ENCODE assay signal across 8 cellular contexts in the genomic region with DNA sequence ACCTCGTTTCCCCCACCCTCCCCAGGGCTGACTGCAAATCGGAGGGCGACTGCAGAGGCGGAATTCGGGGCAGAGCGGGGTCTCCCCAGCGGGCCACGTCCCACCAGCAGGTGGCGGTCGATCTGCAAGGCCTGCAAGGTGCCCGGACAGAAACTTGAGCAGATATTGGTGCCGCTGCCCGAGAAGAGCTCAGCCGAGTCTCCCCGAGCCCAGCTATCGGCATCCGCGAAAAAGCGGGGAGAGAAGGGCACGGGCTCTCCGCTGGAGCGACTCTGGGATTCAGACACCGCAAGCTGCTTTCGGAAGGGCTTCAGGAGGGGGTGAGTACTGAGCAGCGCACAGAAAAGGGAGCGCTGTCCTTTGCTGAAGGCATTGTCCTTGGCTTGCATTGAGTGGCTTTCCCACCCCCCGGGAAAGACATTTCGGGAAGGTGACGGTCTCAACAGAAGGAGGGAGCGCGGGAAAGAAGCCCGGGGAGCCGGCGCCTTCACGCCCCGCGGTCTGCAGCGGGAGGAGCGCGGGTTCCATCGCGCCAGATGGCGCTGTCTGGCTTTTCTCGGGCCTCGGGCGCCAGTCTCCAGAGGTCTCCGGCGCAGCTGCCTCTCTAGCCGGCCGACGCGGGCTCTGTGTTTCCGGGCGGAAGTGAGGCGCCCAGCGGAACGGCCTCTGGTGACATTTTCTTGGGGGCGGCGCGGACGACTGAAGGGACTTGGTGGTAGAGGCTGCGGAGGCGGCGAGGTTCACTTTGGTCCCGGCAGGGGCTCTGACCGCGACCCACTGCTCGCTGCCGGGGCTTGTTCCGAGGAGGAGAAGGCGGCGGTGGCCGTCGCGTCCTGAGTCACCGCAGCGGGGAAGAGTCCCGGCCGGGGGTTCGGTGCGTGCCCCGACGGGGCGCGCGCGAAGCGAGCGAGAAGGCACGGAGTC.
DNase-seq lines count a peak whose midpoint lies in the region; ATAC-seq and TF ChIP-seq lines count a peak whose summit lies in the region.

No MANE protein-coding gene starts in this region.

- ATAC-seq in HG03175 (IDR thresholded peaks at IDR 0.05; ENCODE audit: unreplicated experiment) = peak; percentile 86
- ATAC-seq in WTC11 = peak; percentile 85

- POLR2A ChIA-PET in WTC11 (lab: Charles Lee) = interaction anchor here (0.6 to 1.7 kb wide), 5 partner anchors 21 to 484 kb away, joined by 5 read pairs; no protein-coding TSS in a partner anchor

- H3K4me1 Mint-ChIP-seq in WTC11 = peaks cover 15% of the 10 kb centered on the region

- in situ Hi-C loops in GM18951 (cut with MboI; ENCODE audit: low sequenced_read_pairs, unreplicated experiment) = loop anchor here (25.0 kb wide), 1 partner anchor 314 kb away; no protein-coding TSS in a partner anchor

- DNase-seq in AG10803 (ENCODE audit: low read depth) (peak; percentile 90), NCI-H2227 (lab: John Stamatoyannopoulos, UW; ENCODE audit: unreplicated experiment) (peak; percentile 98), WTC11 (ENCODE audit: low spot score) (peak; percentile 97), caudate nucleus (lab: John Stamatoyannopoulos, UW) (peak in 60 of 61 donors; percentile 60 to 94 (median 88)), inferior parietal cortex (ENCODE audit: extremely low spot score) (peak; percentile 92), spleen (peak; percentile 99)

- no peaks in the 10 kb centered on the region for H3K9me3 ChIP-seq in spleen

- H3K4me3 ChIP-seq in AG10803 (ENCODE audit: low read length) = peak overlapping the region; percentile 91
- peak overlapping the region; percentile 82 to 96 (median 92) for H3K4me3 ChIP-seq in spleen

- peak overlapping the region; percentile 98 for H3K27ac Mint-ChIP-seq in WTC11

- whole genome bisulfite sequencing in spleen, 5 donors = 0 to 1% (median 0%) methylated on average over 30 to 90 of the region's 90 CpGs

- H3K36me3 ChIP-seq in spleen = no peaks in the 10 kb centered on the region

- intact Hi-C loops in spleen (cut with DNase I; ENCODE audit: low total_unique reads) = loop anchor here (10.0 kb wide), 1 partner anchor 481 kb away; the partner anchor contains the start of gene LOXHD1

- 0 out of 2 replicates have a peak, but pooled peaks cover 3% of the 10 kb centered on the region for H3K36me3 Mint-ChIP-seq in WTC11

- H3K27ac ChIP-seq in caudate nucleus (ENCODE audit: low read depth, low read length) (peak overlapping the region; percentile 95), spleen (peak overlapping the region; percentile 84 to 96 (median 93))

- H3K4me1 ChIP-seq in spleen = peaks cover 15 to 52% (median 45%) of the 10 kb centered on the region in 6 donors

- no peaks in the 10 kb centered on the region for H3K27me3 ChIP-seq in spleen (replicated peaks in 1 of 7)

- peak overlapping the region; percentile 98 for H3K4me3 Mint-ChIP-seq in WTC11

- no peaks in the 10 kb centered on the region for H3K27me3 Mint-ChIP-seq in WTC11 (ENCODE audit: low read depth)

- peak; percentile 83 for TF ChIP-seq CTCF in AG10803 (conservative IDR thresholded peaks at IDR 0.05; ENCODE audit: low read length)
- TF ChIP-seq CTCF in WTC11 (IDR thresholded peaks at IDR 0.05) = peak; percentile 75
- peak; percentile 66 to 93 (median 85) for TF ChIP-seq CTCF in spleen (IDR thresholded peaks at IDR 0.05 in 8 of 11, conservative IDR thresholded peaks at IDR 0.05 in 3 of 11)

- H3K9me3 Mint-ChIP-seq in WTC11 = no peaks in the 10 kb centered on the region

- CTCF ChIA-PET in WTC11 (lab: Charles Lee) = interaction anchor here (0.6 to 3.7 kb wide), 72 partner anchors 9 to 484 kb away, joined by 3 to 61 read pairs (median 5); no protein-coding TSS in a partner anchor

- TF ChIP-seq POLR2A in GM18951 (IDR thresholded peaks at IDR 0.05; ENCODE audit: extremely low read depth, insufficient read depth, insufficient read length) (peak; percentile 88), spleen (IDR thresholded peaks at IDR 0.05) (peak in 1 of 3 donors; percentile 45)

TF ChIP-seq in WTC11, 78 proteins besides CTCF, POLR2A, EP300 and RAD21 (continues in another document):
- TF ChIP-seq, protein P1, sequence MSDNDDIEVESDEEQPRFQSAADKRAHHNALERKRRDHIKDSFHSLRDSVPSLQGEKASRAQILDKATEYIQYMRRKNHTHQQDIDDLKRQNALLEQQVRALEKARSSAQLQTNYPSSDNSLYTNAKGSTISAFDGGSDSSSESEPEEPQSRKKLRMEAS (CRISPR knock-in tag; IDR thresholded peaks at IDR 0.05) = peak; percentile 73
- TF ChIP-seq SMAD3 (CRISPR knock-in tag; IDR thresholded peaks at IDR 0.05; ENCODE audit: borderline replicate concordance) (peak; percentile 83), ZNF396 (CRISPR knock-in tag; IDR thresholded peaks at IDR 0.05; ENCODE audit: borderline replicate concordance) (no peak), NFE2L1 (CRISPR knock-in tag; IDR thresholded peaks at IDR 0.05) (no peak), ESRRA (CRISPR knock-in tag; IDR thresholded peaks at IDR 0.05; ENCODE audit: borderline replicate concordance) (peak; percentile 64; the same call in 1 of the 2 replicates), ZNF219 (CRISPR knock-in tag; IDR thresholded peaks at IDR 0.05; ENCODE audit: borderline replicate concordance) (0 out of 2 replicates have a peak, but pooled peaks have one; percentile 13), FOXP1 (CRISPR knock-in tag; IDR thresholded peaks at IDR 0.05; ENCODE audit: borderline replicate concordance) (0 out of 2 replicates have a peak, but pooled peaks have one; percentile 52), ZNF232 (CRISPR knock-in tag; IDR thresholded peaks at IDR 0.05) (peak; percentile 83; the same call in 1 of the 2 replicates), MYBL2 (CRISPR knock-in tag; IDR thresholded peaks at IDR 0.05) (no peak), ETV6 (CRISPR knock-in tag; IDR thresholded peaks at IDR 0.05) (peak; percentile 19; the same call in 1 of the 2 replicates), E2F5 (CRISPR knock-in tag; IDR thresholded peaks at IDR 0.05) (peak; percentile 68; the same call in 1 of the 2 replicates), SP1 (CRISPR knock-in tag; conservative IDR thresholded peaks at IDR 0.05) (no peak; the same call in 1 of the 2 replicates), HMGXB4 (CRISPR knock-in tag; IDR thresholded peaks at IDR 0.05) (peak; percentile 97), ATF2 (CRISPR knock-in tag; IDR thresholded peaks at IDR 0.05; ENCODE audit: borderline replicate concordance, low read depth) (no peak), KAT7 (CRISPR knock-in tag; IDR thresholded peaks at IDR 0.05; ENCODE audit: borderline replicate concordance) (peak; percentile 66), GABPB1 (CRISPR knock-in tag; IDR thresholded peaks at IDR 0.05) (peak; percentile 81)
- TF ChIP-seq, protein P2, sequence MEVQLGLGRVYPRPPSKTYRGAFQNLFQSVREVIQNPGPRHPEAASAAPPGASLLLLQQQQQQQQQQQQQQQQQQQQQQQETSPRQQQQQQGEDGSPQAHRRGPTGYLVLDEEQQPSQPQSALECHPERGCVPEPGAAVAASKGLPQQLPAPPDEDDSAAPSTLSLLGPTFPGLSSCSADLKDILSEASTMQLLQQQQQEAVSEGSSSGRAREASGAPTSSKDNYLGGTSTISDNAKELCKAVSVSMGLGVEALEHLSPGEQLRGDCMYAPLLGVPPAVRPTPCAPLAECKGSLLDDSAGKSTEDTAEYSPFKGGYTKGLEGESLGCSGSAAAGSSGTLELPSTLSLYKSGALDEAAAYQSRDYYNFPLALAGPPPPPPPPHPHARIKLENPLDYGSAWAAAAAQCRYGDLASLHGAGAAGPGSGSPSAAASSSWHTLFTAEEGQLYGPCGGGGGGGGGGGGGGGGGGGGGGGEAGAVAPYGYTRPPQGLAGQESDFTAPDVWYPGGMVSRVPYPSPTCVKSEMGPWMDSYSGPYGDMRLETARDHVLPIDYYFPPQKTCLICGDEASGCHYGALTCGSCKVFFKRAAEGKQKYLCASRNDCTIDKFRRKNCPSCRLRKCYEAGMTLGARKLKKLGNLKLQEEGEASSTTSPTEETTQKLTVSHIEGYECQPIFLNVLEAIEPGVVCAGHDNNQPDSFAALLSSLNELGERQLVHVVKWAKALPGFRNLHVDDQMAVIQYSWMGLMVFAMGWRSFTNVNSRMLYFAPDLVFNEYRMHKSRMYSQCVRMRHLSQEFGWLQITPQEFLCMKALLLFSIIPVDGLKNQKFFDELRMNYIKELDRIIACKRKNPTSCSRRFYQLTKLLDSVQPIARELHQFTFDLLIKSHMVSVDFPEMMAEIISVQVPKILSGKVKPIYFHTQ (CRISPR knock-in tag; IDR thresholded peaks at IDR 0.05) = no peak

Comparison
In these comparisons a context has a peak if more than half of its experiments do, and no peak if none do; other contexts are left out.
1. Peak in every context shown above with its lines: DNase-seq, ATAC-seq, H3K4me3 ChIP-seq and H3K27ac ChIP-seq.